In genomic region chr12:96396914-96397313, GRCh38 we compare ENCODE assay signal across 12 cellular contexts. TPM values are rescaled to one million over a fixed set of nuclear protein-coding genes. Genes with fewer than 3 reads are reported as not detected.
A peak's percentile ranks its signal among the peaks of the same experiment; 100 is the strongest.
DNase-seq lines count a peak whose midpoint lies in the region; ATAC-seq and TF ChIP-seq lines count a peak whose summit lies in the region.
"Had no signal": no experiment of that assay in that cellular context is flagged by ENCODE, and none has a peak within 500 bp of the region (broad histone marks: within the 10 kb centered on the region; RNA-seq: fewer than 3 reads in every experiment).

No MANE protein-coding gene starts in this region.

- H3K4me3 Mint-ChIP-seq in HFFc6 = peak overlapping the region; percentile 97
- peak overlapping the region in 9 of 10 donors; percentile 69 to 98 (median 96) for H3K4me3 Mint-ChIP-seq in naive thymus-derived CD4-positive, alpha-beta T cell

- no peak for ATAC-seq in naive thymus-derived CD4-positive, alpha-beta T cell
- no peak for ATAC-seq in GM21447 (IDR thresholded peaks at IDR 0.05; ENCODE audit: unreplicated experiment)
- ATAC-seq in GM18520 (IDR thresholded peaks at IDR 0.05; ENCODE audit: unreplicated experiment) = no peak
- no peak for ATAC-seq in GM19397 (IDR thresholded peaks at IDR 0.05; ENCODE audit: unreplicated experiment)

- peaks cover 3% of the 10 kb centered on the region; the same call in 1 of the 2 replicates for H3K36me3 ChIP-seq in BLaER1
- peaks cover 7% of the 10 kb centered on the region for H3K36me3 ChIP-seq in brain microvascular endothelial cell (replicated peaks)
- H3K36me3 ChIP-seq in naive thymus-derived CD4-positive, alpha-beta T cell (ENCODE audit: control insufficient read depth in 2 of 3, insufficient read depth in 3 of 3, low read length in 3 of 3) = peaks cover 0 to 11% (median 0%) of the 10 kb centered on the region in 3 experiments

- in situ Hi-C loops in brain microvascular endothelial cell (cut with HindIII; ENCODE audit: low pct_ligation_motif_present, low sequenced_read_pairs) = no loop called here

- no peak for DNase-seq in HFFc6
- no peak for DNase-seq in brain microvascular endothelial cell
- DNase-seq in naive thymus-derived CD4-positive, alpha-beta T cell = no peak
- no peak for DNase-seq in NCI-H187 treated with DMSO at 0.1 percent for 48 hours (lab: John Stamatoyannopoulos, UW)
- DNase-seq: activated CD4-positive, alpha-beta T cell treated with anti-CD3 and anti-CD28 coated beads, Interleukin-2, amount 50 U/mL, for 4 hours; central memory CD4-positive, alpha-beta T cell; NCI-H187; nucleus accumbens had no signal

- peaks cover 60% of the 10 kb centered on the region for H3K4me1 Mint-ChIP-seq in HFFc6 (ENCODE audit: low read depth)
- peaks cover 42 to 66% (median 61%) of the 10 kb centered on the region in 7 donors for H3K4me1 Mint-ChIP-seq in naive thymus-derived CD4-positive, alpha-beta T cell

- peaks cover 35% of the 10 kb centered on the region for H3K4me1 ChIP-seq in BLaER1
- H3K4me1 ChIP-seq in naive thymus-derived CD4-positive, alpha-beta T cell (ENCODE audit: control insufficient read depth in 2 of 2, insufficient read depth in 2 of 2, low read length in 2 of 2) = peaks cover 24 to 31% of the 10 kb centered on the region in 2 donors

- H3K27ac Mint-ChIP-seq in HFFc6 = peak overlapping the region; percentile 16; the same call in 1 of the 2 replicates
- peak overlapping the region in 7 of 9 donors; percentile 31 to 96 (median 90) for H3K27ac Mint-ChIP-seq in naive thymus-derived CD4-positive, alpha-beta T cell

- H3K4me2 ChIP-seq in BLaER1 = peak overlapping the region; percentile 87

- 0 out of 2 replicates have a peak, but pooled peaks cover 4% of the 10 kb centered on the region for H3K36me3 Mint-ChIP-seq in HFFc6 (ENCODE audit: low read depth)
- peaks cover 0 to 3% (median 0%) of the 10 kb centered on the region in 5 donors for H3K36me3 Mint-ChIP-seq in naive thymus-derived CD4-positive, alpha-beta T cell

- H4K20me1 ChIP-seq in BLaER1 = peaks cover 76% of the 10 kb centered on the region

- H3K27me3 ChIP-seq in BLaER1 (no peaks in the 10 kb centered on the region), brain microvascular endothelial cell (replicated peaks) (no peaks in the 10 kb centered on the region)
- H3K27me3 ChIP-seq in naive thymus-derived CD4-positive, alpha-beta T cell (ENCODE audit: control insufficient read depth in 2 of 2, insufficient read depth in 2 of 2, low read length in 2 of 2) = no peaks in the 10 kb centered on the region

- no peaks in the 10 kb centered on the region for H3K9me3 Mint-ChIP-seq in HFFc6
- peaks cover 0 to 6% (median 0%) of the 10 kb centered on the region in 11 donors for H3K9me3 Mint-ChIP-seq in naive thymus-derived CD4-positive, alpha-beta T cell

- H3K27ac ChIP-seq in BLaER1 = no peak overlapping the region
- peak overlapping the region; percentile 91 for H3K27ac ChIP-seq in brain microvascular endothelial cell
- no peak overlapping the region for H3K27ac ChIP-seq in naive thymus-derived CD4-positive, alpha-beta T cell (ENCODE audit: low read depth, low read length)

- no peak overlapping the region for H3K9ac ChIP-seq in BLaER1

- H3K4me3 ChIP-seq in BLaER1 (no peak overlapping the region), brain microvascular endothelial cell (ENCODE audit: low read depth, low read length) (peak overlapping the region; percentile 76)
- H3K4me3 ChIP-seq in naive thymus-derived CD4-positive, alpha-beta T cell (ENCODE audit: low read length) = no peak overlapping the region

- POLR2A ChIA-PET in naive thymus-derived CD4-positive, alpha-beta T cell (lab: Charles Lee) = interaction anchor here (0.6 to 5.5 kb wide), 5 partner anchors 16 to 193 kb away, joined by 3 to 89 read pairs (median 3); no protein-coding TSS in a partner anchor

- TF ChIP-seq CTCF in HFFc6 (IDR thresholded peaks at IDR 0.05) = no peak
- TF ChIP-seq CTCF in brain microvascular endothelial cell (IDR thresholded peaks at IDR 0.05; ENCODE audit: low read depth, low read length, missing control alignments) = no peak

- H3K9me3 ChIP-seq in BLaER1 = no peaks in the 10 kb centered on the region
- H3K9me3 ChIP-seq in naive thymus-derived CD4-positive, alpha-beta T cell (ENCODE audit: control insufficient read depth in 2 of 3, low read length in 3 of 3) = no peaks in the 10 kb centered on the region

- intact Hi-C loops in naive thymus-derived CD4-positive, alpha-beta T cell (cut with micrococcal nuclease) = loop anchor here (1.0 to 5.0 kb wide), 3 partner anchors 10 to 100 kb away; no protein-coding TSS in a partner anchor

- CTCF ChIA-PET in naive thymus-derived CD4-positive, alpha-beta T cell (lab: Charles Lee) = no interaction called here

- H3K27me3 Mint-ChIP-seq in HFFc6 (ENCODE audit: insufficient read depth) = peaks cover 2% of the 10 kb centered on the region; the same call in 1 of the 2 replicates
- H3K27me3 Mint-ChIP-seq in naive thymus-derived CD4-positive, alpha-beta T cell = no peaks in the 10 kb centered on the region

RNA-seq across cellular contexts. Expression of gene CDK17, which starts 3.3 kb away (rescaled TPM):
- total RNA-seq in HFFc6 (2021; fragmentation: NEBNext Ultra II Directional; extraction: Animal tissue kit (Norgen Biotek cat#: 25700)) = 10 to 100 TPM; 24.6 to 28.8 (median 26.5) TPM
- total RNA-seq in naive thymus-derived CD4-positive, alpha-beta T cell = 100 to 1,000 TPM in 2 of 5 experiments, 10 to 100 TPM in 3; 39.7 to 112 (median 67.9) TPM
- 10 to 100 TPM; 30.0 to 50.8 TPM for polyA plus RNA-seq in naive thymus-derived CD4-positive, alpha-beta T cell
